ENCODE assay signal across 28 cellular contexts in genomic region chr16:80323808-80324195, GRCh38.
"Had no signal": no experiment of that assay in that cellular context is flagged by ENCODE, and none has a peak within 500 bp of the region (broad histone marks: within the 10 kb centered on the region; RNA-seq: fewer than 3 reads in every experiment).

No MANE protein-coding gene starts in this region.

- H3K4me3 ChIP-seq: SJCRH30, SK-N-MC had no signal

- H3K9me3 ChIP-seq: SJCRH30 had no signal

- H3K4me3 Mint-ChIP-seq: activated CD4-positive, alpha-beta T cell treated with anti-CD3 and anti-CD28 coated beads, Interleukin-2, amount 10 ng/mL, durations not matched to agents 7 days and 5 days; activated CD8-positive, alpha-beta T cell treated with anti-CD3 and anti-CD28 coated beads, Interleukin-2, amount 10 ng/mL, durations not matched to agents 7 days and 5 days; activated naive CD4-positive, alpha-beta T cell treated with anti-CD3 and anti-CD28 coated beads, Interleukin-2, amount 10 ng/mL, durations not matched to agents 7 days and 5 days; activated naive CD8-positive, alpha-beta T cell; activated naive CD8-positive, alpha-beta T cell treated with anti-CD3 and anti-CD28 coated beads, Interleukin-2, amount 50 U/mL, for 24 hours; activated T-cell treated with anti-CD3 and anti-CD28 coated beads, Interleukin-2, amount 50 U/mL, for 4 hours had no signal

- H3K9me3 Mint-ChIP-seq: activated CD4-positive, alpha-beta T cell treated with anti-CD3 and anti-CD28 coated beads, Interleukin-2, amount 10 ng/mL, durations not matched to agents 7 days and 5 days; activated naive CD4-positive, alpha-beta T cell treated with anti-CD3 and anti-CD28 coated beads, Interleukin-2, amount 10 ng/mL, durations not matched to agents 7 days and 5 days; activated naive CD8-positive, alpha-beta T cell treated with anti-CD3 and anti-CD28 coated beads, Interleukin-2, amount 50 U/mL, for 24 hours; activated T-cell treated with anti-CD3 and anti-CD28 coated beads, Interleukin-2, amount 50 U/mL, for 4 hours had no signal

- H3K4me1 Mint-ChIP-seq: activated CD4-positive, alpha-beta T cell treated with anti-CD3 and anti-CD28 coated beads, Interleukin-2, amount 10 ng/mL, durations not matched to agents 7 days and 5 days; activated naive CD4-positive, alpha-beta T cell treated with anti-CD3 and anti-CD28 coated beads, Interleukin-2, amount 10 ng/mL, durations not matched to agents 7 days and 5 days; activated naive CD8-positive, alpha-beta T cell treated with anti-CD3 and anti-CD28 coated beads, Interleukin-2, amount 50 U/mL, for 24 hours had no signal

- H3K27me3 Mint-ChIP-seq: brain had no signal

- H3K27ac Mint-ChIP-seq: activated CD4-positive, alpha-beta T cell treated with anti-CD3 and anti-CD28 coated beads, Interleukin-2, amount 10 ng/mL, durations not matched to agents 7 days and 5 days; activated CD8-positive, alpha-beta T cell treated with anti-CD3 and anti-CD28 coated beads, Interleukin-2, amount 10 ng/mL, durations not matched to agents 7 days and 5 days; activated naive CD4-positive, alpha-beta T cell treated with anti-CD3 and anti-CD28 coated beads, Interleukin-2, amount 10 ng/mL, durations not matched to agents 7 days and 5 days; activated naive CD8-positive, alpha-beta T cell; activated naive CD8-positive, alpha-beta T cell treated with anti-CD3 and anti-CD28 coated beads, Interleukin-2, amount 50 U/mL, for 24 hours had no signal

- H3K36me3 Mint-ChIP-seq: activated naive CD4-positive, alpha-beta T cell treated with anti-CD3 and anti-CD28 coated beads, Interleukin-2, amount 10 ng/mL, durations not matched to agents 7 days and 5 days; activated naive CD8-positive, alpha-beta T cell; brain had no signal

- H3K36me3 ChIP-seq: SJCRH30, WERI-Rb-1 had no signal

- H3K27me3 ChIP-seq: SJCRH30 had no signal

- ATAC-seq: activated CD8-positive, alpha-beta T cell treated with anti-CD3 and anti-CD28 coated beads, Interleukin-2, amount 10 ng/mL, durations not matched to agents 7 days and 5 days; activated naive CD8-positive, alpha-beta T cell treated with anti-CD3 and anti-CD28 coated beads, Interleukin-2, amount 50 U/mL, for 24 hours; activated T-cell treated with anti-CD3 and anti-CD28 coated beads, Interleukin-2, amount 50 U/mL, for 4 hours; Panc1 had no signal

- FAIRE-seq: bronchial epithelial cell had no signal

- H3K4me1 ChIP-seq: SJCRH30 had no signal

- DNase-seq: activated CD4-positive, alpha-beta T cell treated with anti-CD3 and anti-CD28 coated beads, Interleukin-2, amount 10 ng/mL, durations not matched to agents 7 days and 5 days; activated CD4-positive, alpha-beta T cell treated with anti-CD3 and anti-CD28 coated beads, Interleukin-2, amount 50 U/mL, for 48 hours; activated CD8-positive, alpha-beta T cell treated with anti-CD3 and anti-CD28 coated beads, Interleukin-2, amount 10 ng/mL, durations not matched to agents 7 days and 5 days; activated effector memory CD4-positive, alpha-beta T cell treated with Interleukin-2 at 50 U/mL for 16 hours; activated naive CD4-positive, alpha-beta T cell treated with anti-CD3 and anti-CD28 coated beads, Interleukin-2, amount 10 ng/mL, durations not matched to agents 7 days and 5 days; activated naive CD8-positive, alpha-beta T cell treated with anti-CD3 and anti-CD28 coated beads, Interleukin-2, amount 50 U/mL, for 24 hours; activated T-cell treated with anti-CD3 and anti-CD28 coated beads for 4 hours; activated T-cell treated with anti-CD3 and anti-CD28 coated beads, Interleukin-2, amount 50 U/mL, for 4 hours; central memory CD4-positive, alpha-beta T cell; Karpas-422; KBM-7; NCI-H1048; NCI-H1105 treated with DMSO at 0.1 percent for 48 hours; NCI-H1436; NCI-H1694; NCI-H1930; NCI-H2081 treated with DMSO at 0.1 percent for 48 hours; NCI-H345; NCI-H524 treated with DMSO at 0.1 percent for 48 hours; SHP77; SJCRH30; T1000; WERI-Rb-1 had no signal

- H3K27ac ChIP-seq: SJCRH30, SK-N-MC, WERI-Rb-1 had no signal
